8 cellular contexts compared by ENCODE assay signal in the genomic region with DNA sequence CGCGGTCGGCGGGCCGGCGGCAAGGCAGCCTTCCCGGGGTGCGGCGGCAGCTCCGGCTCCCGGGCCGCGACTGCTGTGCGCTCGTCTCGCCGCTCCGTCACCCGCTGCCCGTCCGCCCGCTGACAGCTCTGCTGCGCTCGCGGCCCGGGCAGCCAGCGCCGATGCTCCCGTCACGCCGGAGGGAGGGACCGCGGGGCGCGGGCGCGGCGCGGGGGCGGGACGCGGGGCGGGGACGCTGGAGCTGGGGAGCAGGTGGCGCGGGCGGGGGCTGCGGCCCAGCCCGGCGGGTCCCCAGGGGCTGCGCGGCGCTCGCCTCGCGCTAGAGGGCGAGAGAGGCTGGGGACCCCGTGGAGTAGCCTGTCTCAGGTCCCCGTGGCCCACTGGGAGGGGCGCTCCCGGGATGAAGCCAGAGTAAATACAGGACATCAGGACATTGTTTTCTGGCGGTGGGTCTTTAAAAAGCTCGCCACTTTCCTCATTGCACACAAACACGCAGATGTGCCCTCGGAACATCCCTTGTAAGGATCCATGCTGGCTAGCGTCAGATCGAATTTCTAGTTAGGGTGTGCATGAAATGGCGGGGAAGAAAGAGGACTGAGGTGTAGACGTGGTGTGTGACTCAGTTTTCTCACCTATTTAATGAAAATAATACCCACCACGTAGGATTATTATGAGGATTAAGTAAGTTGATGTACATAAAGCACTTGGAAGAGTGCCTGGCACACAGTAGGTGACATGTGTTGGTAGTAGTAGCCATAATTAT. TPM values are rescaled to one million over a fixed set of nuclear protein-coding genes. Genes with fewer than 3 reads are reported as not detected.
DNase-seq lines count a peak whose midpoint lies in the region; ATAC-seq lines count a peak whose summit lies in the region.

A gene with protein sequence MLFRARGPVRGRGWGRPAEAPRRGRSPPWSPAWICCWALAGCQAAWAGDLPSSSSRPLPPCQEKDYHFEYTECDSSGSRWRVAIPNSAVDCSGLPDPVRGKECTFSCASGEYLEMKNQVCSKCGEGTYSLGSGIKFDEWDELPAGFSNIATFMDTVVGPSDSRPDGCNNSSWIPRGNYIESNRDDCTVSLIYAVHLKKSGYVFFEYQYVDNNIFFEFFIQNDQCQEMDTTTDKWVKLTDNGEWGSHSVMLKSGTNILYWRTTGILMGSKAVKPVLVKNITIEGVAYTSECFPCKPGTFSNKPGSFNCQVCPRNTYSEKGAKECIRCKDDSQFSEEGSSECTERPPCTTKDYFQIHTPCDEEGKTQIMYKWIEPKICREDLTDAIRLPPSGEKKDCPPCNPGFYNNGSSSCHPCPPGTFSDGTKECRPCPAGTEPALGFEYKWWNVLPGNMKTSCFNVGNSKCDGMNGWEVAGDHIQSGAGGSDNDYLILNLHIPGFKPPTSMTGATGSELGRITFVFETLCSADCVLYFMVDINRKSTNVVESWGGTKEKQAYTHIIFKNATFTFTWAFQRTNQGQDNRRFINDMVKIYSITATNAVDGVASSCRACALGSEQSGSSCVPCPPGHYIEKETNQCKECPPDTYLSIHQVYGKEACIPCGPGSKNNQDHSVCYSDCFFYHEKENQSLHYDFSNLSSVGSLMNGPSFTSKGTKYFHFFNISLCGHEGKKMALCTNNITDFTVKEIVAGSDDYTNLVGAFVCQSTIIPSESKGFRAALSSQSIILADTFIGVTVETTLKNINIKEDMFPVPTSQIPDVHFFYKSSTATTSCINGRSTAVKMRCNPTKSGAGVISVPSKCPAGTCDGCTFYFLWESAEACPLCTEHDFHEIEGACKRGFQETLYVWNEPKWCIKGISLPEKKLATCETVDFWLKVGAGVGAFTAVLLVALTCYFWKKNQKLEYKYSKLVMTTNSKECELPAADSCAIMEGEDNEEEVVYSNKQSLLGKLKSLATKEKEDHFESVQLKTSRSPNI (minus strand): TSS at position 130 of the 763 bp plus-strand sequence. CDS start 141 bp downstream, outside the sequence.

- ATAC-seq in GM18907 (IDR thresholded peaks at IDR 0.05; ENCODE audit: unreplicated experiment) = peak; percentile 98
- peak; percentile 97 for ATAC-seq in HG03135 (IDR thresholded peaks at IDR 0.05; ENCODE audit: unreplicated experiment)
- ATAC-seq in left lobe of liver = peak; percentile 92

- peak; percentile 78 for DNase-seq in AG08396 (ENCODE audit: low spot score)
- peak; percentile 32 for DNase-seq in NCI-H226
- DNase-seq in activated CD4-positive, alpha-beta T cell treated with anti-CD3 and anti-CD28 coated beads for 48 hours = peak; percentile 82
- peak; percentile 24 for DNase-seq in cortex of kidney (lab: John Stamatoyannopoulos, UW)
- peak; percentile 51 for DNase-seq in left lobe of liver (ENCODE audit: low spot score)
- DNase-seq in stimulated activated CD4-positive, alpha-beta T cell treated with anti-CD3 and anti-CD28 coated beads, Interleukin-2, amount 100 ng/mL, for 48 hours = peak; percentile 70 to 81

RNA-seq across cellular contexts. Expression of the gene that starts here (rescaled TPM):
- 0.75 TPM for total RNA-seq in left lobe of liver

Comparison
In these comparisons a context has a peak if more than half of its experiments do, and no peak if none do; other contexts are left out.
1. Peak in every context shown above with its lines: DNase-seq and ATAC-seq.
2. Peak in DNase-seq and ATAC-seq in left lobe of liver; RNA of the gene not detected or under 1 TPM.
3. DNase-seq: peak in every context shown above with its lines; median percentile 82 in activated CD4-positive, alpha-beta T cell treated with anti-CD3 and anti-CD28 coated beads for 48 hours; 78 in AG08396; 76 in stimulated activated CD4-positive, alpha-beta T cell treated with anti-CD3 and anti-CD28 coated beads, Interleukin-2, amount 100 ng/mL, for 48 hours; 51 in left lobe of liver; 32 in NCI-H226; 24 in cortex of kidney.